In genomic region chr2:34552337-34552736, GRCh38 we compare ENCODE assay signal across 34 cellular contexts.
"Had no signal": no experiment of that assay in that cellular context is flagged by ENCODE, and none has a peak within 500 bp of the region (broad histone marks: within the 10 kb centered on the region; RNA-seq: fewer than 3 reads in every experiment).

No MANE protein-coding gene starts in this region.

- H3K4me2 ChIP-seq: KMS-11 had no signal

- H3K9ac ChIP-seq: KMS-11 had no signal

- H3K4me3 ChIP-seq: MG63 had no signal

- H3K27me3 ChIP-seq: MG63 had no signal

- H3K27ac ChIP-seq: KMS-11 had no signal

- H3K36me3 ChIP-seq: MG63 had no signal

- DNase-seq: Karpas-422, Kasumi-1, MG63, MM.1S, MV-4-11, NCI-H1048, NCI-H1092, NCI-H1092 treated with DMSO at 0.1 percent for 48 hours, NCI-H1105, NCI-H1105 treated with DMSO at 0.1 percent for 48 hours, NCI-H1417, NCI-H1417 treated with DMSO at 0.1 percent for 48 hours, NCI-H1436, NCI-H1436 treated with DMSO at 0.1 percent for 48 hours, NCI-H146, NCI-H1694, NCI-H1694 treated with DMSO at 0.1 percent for 48 hours, NCI-H187, NCI-H187 treated with DMSO at 0.1 percent for 48 hours, NCI-H1930, NCI-H2029, NCI-H2029 treated with DMSO at 0.1 percent for 48 hours, NCI-H2081, NCI-H2081 treated with DMSO at 0.1 percent for 48 hours, NCI-H2107, NCI-H2171, NCI-H2171 treated with DMSO at 0.1 percent for 48 hours, NCI-H2227 treated with DMSO at 0.1 percent for 48 hours, NCI-H226, NCI-H345, NCI-H446, NCI-H446 treated with DMSO at 0.1 percent for 48 hours, NCI-H510A treated with DMSO at 0.1 percent for 48 hours had no signal

- H3K9me3 ChIP-seq: MG63 had no signal
